Comparison of ENCODE assay signal across 1 cellular context in the genomic region with DNA sequence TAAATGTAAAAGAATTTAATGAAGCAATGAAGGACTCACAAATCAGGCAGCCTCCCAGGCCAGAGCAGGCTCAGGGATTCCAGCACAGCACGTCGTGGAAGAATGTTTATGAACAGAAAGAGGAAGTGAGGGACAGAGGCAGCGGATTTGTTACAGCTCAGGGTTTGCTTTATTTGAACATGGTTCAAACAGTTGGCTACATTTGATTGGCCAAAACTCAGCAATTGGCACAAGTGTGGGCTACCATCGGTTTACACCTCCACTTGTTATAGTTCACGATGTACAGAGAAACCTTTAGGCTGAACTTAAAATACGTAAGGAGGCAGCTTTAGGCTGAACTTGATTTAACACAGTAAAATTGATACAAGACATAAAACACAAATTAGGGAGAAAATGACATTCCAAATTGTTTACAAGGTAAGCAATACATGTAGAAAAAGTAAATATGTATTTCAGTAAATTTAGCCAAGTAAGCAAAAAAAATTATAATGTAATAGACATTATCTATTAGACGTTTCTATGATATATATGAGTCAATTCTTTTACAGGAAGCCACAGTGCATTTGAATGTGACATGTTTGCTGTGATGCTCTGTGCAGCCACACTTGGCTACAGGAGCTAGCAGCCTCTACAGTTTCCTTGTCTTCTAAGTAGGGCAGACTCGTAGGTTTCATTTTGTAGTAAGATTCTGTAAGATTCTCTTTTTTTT.
TF ChIP-seq lines count a peak whose summit lies in the region.

No MANE protein-coding gene starts in this region.

TF ChIP-seq in K562, 482 proteins besides CTCF, POLR2A, EP300 and RAD21 (continued from another document and continues in another):
- TF ChIP-seq ARID4B (CRISPR knock-in tag; IDR thresholded peaks at IDR 0.05): no peak
- TF ChIP-seq ZNF79 (CRISPR knock-in tag; IDR thresholded peaks at IDR 0.05; ENCODE audit: low read depth): no peak
- no peak for TF ChIP-seq ZNF449 (CRISPR knock-in tag; IDR thresholded peaks at IDR 0.05)
- TF ChIP-seq MTF1 (CRISPR knock-in tag; IDR thresholded peaks at IDR 0.05; ENCODE audit: borderline replicate concordance): no peak
- no peak for TF ChIP-seq ZNF398 (CRISPR knock-in tag; IDR thresholded peaks at IDR 0.05)
- no peak for TF ChIP-seq NR2F6 (CRISPR knock-in tag; IDR thresholded peaks at IDR 0.05)
- no peak for TF ChIP-seq ZNF124 (CRISPR knock-in tag; IDR thresholded peaks at IDR 0.05)
- TF ChIP-seq HNRNPH1 (optimal IDR thresholded peaks at IDR 0.05; ENCODE audit: low read depth, low read length): no peak
- TF ChIP-seq SAFB (IDR thresholded peaks at IDR 0.05; ENCODE audit: borderline replicate concordance, low read depth, low read length): no peak
- TF ChIP-seq, protein P1, sequence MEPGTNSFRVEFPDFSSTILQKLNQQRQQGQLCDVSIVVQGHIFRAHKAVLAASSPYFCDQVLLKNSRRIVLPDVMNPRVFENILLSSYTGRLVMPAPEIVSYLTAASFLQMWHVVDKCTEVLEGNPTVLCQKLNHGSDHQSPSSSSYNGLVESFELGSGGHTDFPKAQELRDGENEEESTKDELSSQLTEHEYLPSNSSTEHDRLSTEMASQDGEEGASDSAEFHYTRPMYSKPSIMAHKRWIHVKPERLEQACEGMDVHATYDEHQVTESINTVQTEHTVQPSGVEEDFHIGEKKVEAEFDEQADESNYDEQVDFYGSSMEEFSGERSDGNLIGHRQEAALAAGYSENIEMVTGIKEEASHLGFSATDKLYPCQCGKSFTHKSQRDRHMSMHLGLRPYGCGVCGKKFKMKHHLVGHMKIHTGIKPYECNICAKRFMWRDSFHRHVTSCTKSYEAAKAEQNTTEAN (CRISPR knock-in tag; IDR thresholded peaks at IDR 0.05): no peak
- no peak for TF ChIP-seq ZNF830 (CRISPR knock-in tag; IDR thresholded peaks at IDR 0.05)
- no peak for TF ChIP-seq TFE3 (CRISPR knock-in tag; IDR thresholded peaks at IDR 0.05)
- no peak for TF ChIP-seq ETV5 (CRISPR knock-in tag; IDR thresholded peaks at IDR 0.05; ENCODE audit: low read depth)
- no peak for TF ChIP-seq ZNF780A (CRISPR knock-in tag; IDR thresholded peaks at IDR 0.05)
- TF ChIP-seq SPI1 (IDR thresholded peaks at IDR 0.05; ENCODE audit: borderline replicate concordance, low read depth, low read length): peak; percentile 100
- TF ChIP-seq FOXK2 (conservative IDR thresholded peaks at IDR 0.05 in 1 of 2, IDR thresholded peaks at IDR 0.05 in 1 of 2; ENCODE audit: low read depth in 2 of 2): no peak
- no peak for TF ChIP-seq ZNF740 (CRISPR knock-in tag; IDR thresholded peaks at IDR 0.05)
- TF ChIP-seq ZNF740 (tag; IDR thresholded peaks at IDR 0.05): no peak
- TF ChIP-seq ZBTB9 (CRISPR knock-in tag; IDR thresholded peaks at IDR 0.05): 0 out of 2 replicates have a peak, but pooled peaks have one; percentile 44
- TF ChIP-seq, protein P2, sequence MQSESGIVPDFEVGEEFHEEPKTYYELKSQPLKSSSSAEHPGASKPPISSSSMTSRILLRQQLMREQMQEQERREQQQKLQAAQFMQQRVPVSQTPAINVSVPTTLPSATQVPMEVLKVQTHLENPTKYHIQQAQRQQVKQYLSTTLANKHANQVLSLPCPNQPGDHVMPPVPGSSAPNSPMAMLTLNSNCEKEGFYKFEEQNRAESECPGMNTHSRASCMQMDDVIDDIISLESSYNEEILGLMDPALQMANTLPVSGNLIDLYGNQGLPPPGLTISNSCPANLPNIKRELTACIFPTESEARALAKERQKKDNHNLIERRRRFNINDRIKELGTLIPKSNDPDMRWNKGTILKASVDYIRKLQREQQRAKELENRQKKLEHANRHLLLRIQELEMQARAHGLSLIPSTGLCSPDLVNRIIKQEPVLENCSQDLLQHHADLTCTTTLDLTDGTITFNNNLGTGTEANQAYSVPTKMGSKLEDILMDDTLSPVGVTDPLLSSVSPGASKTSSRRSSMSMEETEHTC (IDR thresholded peaks at IDR 0.05): no peak
- peak; percentile 95 for TF ChIP-seq MAFK (IDR thresholded peaks at IDR 0.05; ENCODE audit: low read length)
- TF ChIP-seq MAFF (IDR thresholded peaks at IDR 0.05; ENCODE audit: low read length): peak; percentile 94
- TF ChIP-seq, protein P3, sequence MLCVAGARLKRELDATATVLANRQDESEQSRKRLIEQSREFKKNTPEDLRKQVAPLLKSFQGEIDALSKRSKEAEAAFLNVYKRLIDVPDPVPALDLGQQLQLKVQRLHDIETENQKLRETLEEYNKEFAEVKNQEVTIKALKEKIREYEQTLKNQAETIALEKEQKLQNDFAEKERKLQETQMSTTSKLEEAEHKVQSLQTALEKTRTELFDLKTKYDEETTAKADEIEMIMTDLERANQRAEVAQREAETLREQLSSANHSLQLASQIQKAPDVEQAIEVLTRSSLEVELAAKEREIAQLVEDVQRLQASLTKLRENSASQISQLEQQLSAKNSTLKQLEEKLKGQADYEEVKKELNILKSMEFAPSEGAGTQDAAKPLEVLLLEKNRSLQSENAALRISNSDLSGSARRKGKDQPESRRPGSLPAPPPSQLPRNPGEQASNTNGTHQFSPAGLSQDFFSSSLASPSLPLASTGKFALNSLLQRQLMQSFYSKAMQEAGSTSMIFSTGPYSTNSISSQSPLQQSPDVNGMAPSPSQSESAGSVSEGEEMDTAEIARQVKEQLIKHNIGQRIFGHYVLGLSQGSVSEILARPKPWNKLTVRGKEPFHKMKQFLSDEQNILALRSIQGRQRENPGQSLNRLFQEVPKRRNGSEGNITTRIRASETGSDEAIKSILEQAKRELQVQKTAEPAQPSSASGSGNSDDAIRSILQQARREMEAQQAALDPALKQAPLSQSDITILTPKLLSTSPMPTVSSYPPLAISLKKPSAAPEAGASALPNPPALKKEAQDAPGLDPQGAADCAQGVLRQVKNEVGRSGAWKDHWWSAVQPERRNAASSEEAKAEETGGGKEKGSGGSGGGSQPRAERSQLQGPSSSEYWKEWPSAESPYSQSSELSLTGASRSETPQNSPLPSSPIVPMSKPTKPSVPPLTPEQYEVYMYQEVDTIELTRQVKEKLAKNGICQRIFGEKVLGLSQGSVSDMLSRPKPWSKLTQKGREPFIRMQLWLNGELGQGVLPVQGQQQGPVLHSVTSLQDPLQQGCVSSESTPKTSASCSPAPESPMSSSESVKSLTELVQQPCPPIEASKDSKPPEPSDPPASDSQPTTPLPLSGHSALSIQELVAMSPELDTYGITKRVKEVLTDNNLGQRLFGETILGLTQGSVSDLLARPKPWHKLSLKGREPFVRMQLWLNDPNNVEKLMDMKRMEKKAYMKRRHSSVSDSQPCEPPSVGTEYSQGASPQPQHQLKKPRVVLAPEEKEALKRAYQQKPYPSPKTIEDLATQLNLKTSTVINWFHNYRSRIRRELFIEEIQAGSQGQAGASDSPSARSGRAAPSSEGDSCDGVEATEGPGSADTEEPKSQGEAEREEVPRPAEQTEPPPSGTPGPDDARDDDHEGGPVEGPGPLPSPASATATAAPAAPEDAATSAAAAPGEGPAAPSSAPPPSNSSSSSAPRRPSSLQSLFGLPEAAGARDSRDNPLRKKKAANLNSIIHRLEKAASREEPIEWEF (CRISPR knock-in tag; IDR thresholded peaks at IDR 0.05): no peak
- TF ChIP-seq ZNF717 (CRISPR knock-in tag; IDR thresholded peaks at IDR 0.05): no peak
- no peak for TF ChIP-seq ZNF561 (CRISPR knock-in tag; conservative IDR thresholded peaks at IDR 0.05)
- TF ChIP-seq ZNF431 (CRISPR knock-in tag; IDR thresholded peaks at IDR 0.05): no peak
- TF ChIP-seq ZNF143 (CRISPR knock-in tag; IDR thresholded peaks at IDR 0.05): no peak
- TF ChIP-seq ZBTB17 (CRISPR knock-in tag; IDR thresholded peaks at IDR 0.05): peak; percentile 40; the same call in 1 of the 2 replicates
- TF ChIP-seq PCBP2 (IDR thresholded peaks at IDR 0.05; ENCODE audit: low read depth, low read length, poor library complexity, severe bottlenecking): no peak
- TF ChIP-seq ZKSCAN8 (CRISPR knock-in tag; IDR thresholded peaks at IDR 0.05): peak; percentile 50; the same call in 1 of the 2 replicates
- TF ChIP-seq HNRNPK (IDR thresholded peaks at IDR 0.05; ENCODE audit: low read depth, low read length, poor library complexity, severe bottlenecking): no peak
- no peak for TF ChIP-seq CCNT2 (IDR thresholded peaks at IDR 0.05; ENCODE audit: borderline replicate concordance, extremely low read depth, insufficient read length, low read depth, low read length)
- TF ChIP-seq POLR2B (IDR thresholded peaks at IDR 0.05; ENCODE audit: low read depth, partially characterized antibody): no peak
- TF ChIP-seq KAT2B (IDR thresholded peaks at IDR 0.05; ENCODE audit: low read depth, low read length): no peak
- no peak for TF ChIP-seq HEY1 (CRISPR knock-in tag; IDR thresholded peaks at IDR 0.05; ENCODE audit: borderline replicate concordance)
- TF ChIP-seq PHB (CRISPR knock-in tag; IDR thresholded peaks at IDR 0.05): no peak
- no peak for TF ChIP-seq SIRT6 (IDR thresholded peaks at IDR 0.05; ENCODE audit: low read depth, low read length)
- TF ChIP-seq CBX5 (IDR thresholded peaks at IDR 0.05; ENCODE audit: borderline replicate concordance, low read depth): no peak
